9 cellular contexts compared by ENCODE assay signal in genomic region chr3:149273096-149273751, GRCh38. TPM values are rescaled to one million over a fixed set of nuclear protein-coding genes. Genes with fewer than 3 reads are reported as not detected.
DNase-seq lines count a peak whose midpoint lies in the region; ATAC-seq, FAIRE-seq and TF ChIP-seq lines count a peak whose summit lies in the region.
"Had no signal": no experiment of that assay in that cellular context is flagged by ENCODE, and none has a peak within 500 bp of the region (broad histone marks: within the 10 kb centered on the region; RNA-seq: fewer than 3 reads in every experiment).

No MANE protein-coding gene starts in this region.

- TF ChIP-seq CTCF in K562 (IDR thresholded peaks at IDR 0.05 in 2 of 3, conservative IDR thresholded peaks at IDR 0.05 in 1 of 3; ENCODE audit: insufficient read depth in 2 of 3, low read depth in 1 of 3, low read length in 3 of 3) = peak; percentile 94 to 100 (median 99)

- H3K4me3 Mint-ChIP-seq in activated naive CD8-positive, alpha-beta T cell treated with anti-CD3 and anti-CD28 coated beads, Interleukin-2, amount 10 ng/mL, durations not matched to agents 7 days and 5 days = no peak overlapping the region
- no peak overlapping the region for H3K4me3 Mint-ChIP-seq in activated naive CD8-positive, alpha-beta T cell treated with anti-CD3 and anti-CD28 coated beads for 36 hours

- no peaks in the 10 kb centered on the region for H3K79me2 ChIP-seq in K562 (ENCODE audit: control insufficient read depth, insufficient read depth, low read length)

- ATAC-seq in activated naive CD8-positive, alpha-beta T cell treated with anti-CD3 and anti-CD28 coated beads, Interleukin-2, amount 10 ng/mL, durations not matched to agents 7 days and 5 days (ENCODE audit: low read depth) = peak; percentile 60
- ATAC-seq in GM21737 (IDR thresholded peaks at IDR 0.05; ENCODE audit: unreplicated experiment) (peak; percentile 72), K562 (peak; percentile 89)

- H3K27ac ChIP-seq in K562 (ENCODE audit: extremely low read depth, low read depth, low read length) = no peak overlapping the region
- no peak overlapping the region for H3K27ac ChIP-seq in small intestine (ENCODE audit: low read depth in 1 of 2, low read length in 1 of 2)
- H3K27ac ChIP-seq: skin epidermis had no signal

- H3K4me2 ChIP-seq in K562 (ENCODE audit: insufficient read depth, low read length) = no peak overlapping the region

- 0 out of 2 replicates have a peak, but pooled peaks have one; percentile 19 for TF ChIP-seq EP300 in K562 (IDR thresholded peaks at IDR 0.05; ENCODE audit: low read length)

- H3K4me1 ChIP-seq in K562 (replicated peaks in 1 of 2; ENCODE audit: control insufficient read depth in 2 of 2, insufficient read depth in 2 of 2, low read length in 2 of 2) (no peaks in the 10 kb centered on the region), small intestine (ENCODE audit: control insufficient read depth in 2 of 2, insufficient read depth in 1 of 2, low read depth in 1 of 2, low read length in 1 of 2) (peaks cover 0 to 3% of the 10 kb centered on the region in 2 donors)

- no peaks in the 10 kb centered on the region for H3K9me1 ChIP-seq in K562 (ENCODE audit: control insufficient read depth, insufficient read depth, low read length)

- H3K27me3 ChIP-seq in K562 (ENCODE audit: control insufficient read depth in 2 of 2, insufficient read depth in 2 of 2, low read length in 2 of 2) (0 out of 5 replicates have a peak, but pooled peaks cover 2 to 4% of the 10 kb centered on the region in 2 experiments), small intestine (ENCODE audit: control insufficient read depth in 2 of 2, insufficient read depth in 2 of 2, low read length in 2 of 2) (no peaks in the 10 kb centered on the region)

- H4K20me1 ChIP-seq in K562 (replicated peaks; ENCODE audit: control insufficient read depth, insufficient read depth, low read length) = no peaks in the 10 kb centered on the region

- H3K36me3 ChIP-seq in K562 (ENCODE audit: control insufficient read depth, insufficient read depth, low read length) (no peaks in the 10 kb centered on the region), small intestine (ENCODE audit: control insufficient read depth in 2 of 2, insufficient read depth in 2 of 2, low read length in 2 of 2) (no peaks in the 10 kb centered on the region)

- H3K36me3 Mint-ChIP-seq in activated naive CD8-positive, alpha-beta T cell treated with anti-CD3 and anti-CD28 coated beads, Interleukin-2, amount 10 ng/mL, durations not matched to agents 7 days and 5 days = no peaks in the 10 kb centered on the region
- H3K36me3 Mint-ChIP-seq in activated naive CD8-positive, alpha-beta T cell treated with anti-CD3 and anti-CD28 coated beads for 36 hours = no peaks in the 10 kb centered on the region

- in situ Hi-C loops in K562 (cut with MboI) = loop anchor here (5.0 kb wide), 2 partner anchors 156 to 316 kb away; no protein-coding TSS in a partner anchor

- 4% methylated on average over 4 of the region's 4 CpGs for WGBS in K562 (ENCODE audit: insufficient coverage, low coverage, missing lambda C conversion rate)
- WGBS in small intestine, 3 donors = 31 to 44% (median 34%) methylated on average over 4 of the region's 4 CpGs

- CTCF ChIA-PET in K562 (lab: Yijun Ruan, JAX; ENCODE audit: low intra/inter-chr PET ratio) = interaction anchor here (0.6 to 6.7 kb wide), 15 partner anchors 11 to 413 kb away, joined by 3 to 210 read pairs (median 5); partner anchors contain the start of gene GYG1

- TF ChIP-seq POLR2A in K562 (conservative IDR thresholded peaks at IDR 0.05) = no peak

- peaks cover 7% of the 10 kb centered on the region for H3K27me3 Mint-ChIP-seq in activated naive CD8-positive, alpha-beta T cell treated with anti-CD3 and anti-CD28 coated beads, Interleukin-2, amount 10 ng/mL, durations not matched to agents 7 days and 5 days
- no peaks in the 10 kb centered on the region for H3K27me3 Mint-ChIP-seq in activated naive CD8-positive, alpha-beta T cell treated with anti-CD3 and anti-CD28 coated beads for 36 hours

- DNase-seq in activated naive CD8-positive, alpha-beta T cell treated with anti-CD3 and anti-CD28 coated beads, Interleukin-2, amount 10 ng/mL, durations not matched to agents 7 days and 5 days = no peak
- no peak for DNase-seq in activated naive CD8-positive, alpha-beta T cell treated with anti-CD3 and anti-CD28 coated beads for 36 hours
- DNase-seq in HuH-7 (ENCODE audit: low spot score) = peak; percentile 32
- DNase-seq in NCI-H82 treated with DMSO at 0.1 percent for 48 hours (lab: John Stamatoyannopoulos, UW; ENCODE audit: unreplicated experiment) = peak; percentile 80
- peak; percentile 50 to 78 (median 58) for DNase-seq in K562 (ENCODE audit: extremely low read depth in 1 of 4, low spot score in 3 of 4)
- DNase-seq in iPS DF 4.7 (ENCODE audit: extremely low read depth, low spot score) = peak; percentile 83
- peak; percentile 83 for DNase-seq in small intestine

- H3K4me1 Mint-ChIP-seq in activated naive CD8-positive, alpha-beta T cell treated with anti-CD3 and anti-CD28 coated beads, Interleukin-2, amount 10 ng/mL, durations not matched to agents 7 days and 5 days = peaks cover 11% of the 10 kb centered on the region
- H3K4me1 Mint-ChIP-seq in activated naive CD8-positive, alpha-beta T cell treated with anti-CD3 and anti-CD28 coated beads for 36 hours = peaks cover 13% of the 10 kb centered on the region

- peak; percentile 99 to 100 for TF ChIP-seq RAD21 in K562 (CRISPR knock-in tag; conservative IDR thresholded peaks at IDR 0.05 in 1 of 2, IDR thresholded peaks at IDR 0.05 in 1 of 2)

- FAIRE-seq in K562 (lab: Jason Lieb, UNC) (peak; percentile 99), small intestine (lab: Jason Lieb, UNC) (peak; percentile 23)

- POLR2A ChIA-PET in activated naive CD8-positive, alpha-beta T cell treated with anti-CD3 and anti-CD28 coated beads, Interleukin-2, amount 10 ng/mL, durations not matched to agents 7 days and 5 days (lab: Charles Lee) = interaction anchor here (0.6 to 1.0 kb wide), 3 partner anchors 49 to 153 kb away, joined by 3 to 4 read pairs (median 3); partner anchors contain the start of gene HPS3
- POLR2A ChIA-PET in K562 (lab: Yijun Ruan, JAX) = interaction anchor here (2.1 kb wide), 1 partner anchor 153 kb away, joined by 8 read pairs; no protein-coding TSS in a partner anchor

- no peaks in the 10 kb centered on the region for H3K9me3 Mint-ChIP-seq in activated naive CD8-positive, alpha-beta T cell treated with anti-CD3 and anti-CD28 coated beads, Interleukin-2, amount 10 ng/mL, durations not matched to agents 7 days and 5 days
- no peaks in the 10 kb centered on the region for H3K9me3 Mint-ChIP-seq in activated naive CD8-positive, alpha-beta T cell treated with anti-CD3 and anti-CD28 coated beads for 36 hours

- no TSS peak for BruUV-seq in K562 (replicated peaks; lab: Mats Ljungman, UMichigan)

- H2AFZ ChIP-seq in K562 (ENCODE audit: low read depth, low read length) = 0 out of 2 replicates have a peak overlapping the region, but pooled peaks have one; percentile 40

- H3K27ac Mint-ChIP-seq in activated naive CD8-positive, alpha-beta T cell treated with anti-CD3 and anti-CD28 coated beads, Interleukin-2, amount 10 ng/mL, durations not matched to agents 7 days and 5 days = no peak overlapping the region
- H3K27ac Mint-ChIP-seq in activated naive CD8-positive, alpha-beta T cell treated with anti-CD3 and anti-CD28 coated beads for 36 hours = no peak overlapping the region

- intact Hi-C loops in K562 (cut with micrococcal nuclease) = loop anchor here (1.0 to 5.0 kb wide), 3 partner anchors 153 to 411 kb away; no protein-coding TSS in a partner anchor

- H3K9me3 ChIP-seq in K562 (replicated peaks; ENCODE audit: control insufficient read depth, insufficient read depth, low read depth, low read length) (no peaks in the 10 kb centered on the region), small intestine (ENCODE audit: control insufficient read depth, low read depth) (no peaks in the 10 kb centered on the region)

- H3K9ac ChIP-seq in K562 (ENCODE audit: insufficient read depth in 1 of 2, low read depth in 2 of 2, low read length in 2 of 2) = no peak overlapping the region

- H3K4me3 ChIP-seq in K562 (no peak overlapping the region), small intestine (ENCODE audit: low read depth in 1 of 2, low read length in 2 of 2) (no peak overlapping the region)
- H3K4me3 ChIP-seq: skin epidermis had no signal

TF ChIP-seq in K562, 482 proteins besides CTCF, POLR2A, EP300 and RAD21 (continues in another document):
- peak; percentile 20; the same call in 1 of the 2 replicates for TF ChIP-seq TEAD4 (IDR thresholded peaks at IDR 0.05; ENCODE audit: low read length)
- TF ChIP-seq TEAD4 (CRISPR knock-in tag; IDR thresholded peaks at IDR 0.05; ENCODE audit: borderline replicate concordance) = no peak
- TF ChIP-seq JUND (IDR thresholded peaks at IDR 0.05; ENCODE audit: borderline replicate concordance, low read depth, low read length) = peak; percentile 40; the same call in 1 of the 2 replicates
- no peak; the same call in 2 of the 3 replicates for TF ChIP-seq JUND (tag; IDR thresholded peaks at IDR 0.05; ENCODE audit: borderline replicate concordance, low read depth, low read length)
- peak; percentile 63; the same call in 1 of the 2 replicates for TF ChIP-seq ZNF384 (IDR thresholded peaks at IDR 0.05; ENCODE audit: low read depth, low read length)

RNA-seq across cellular contexts. Expression of gene CP, which starts 51.6 kb away (rescaled TPM):
- not detected for total RNA-seq in activated naive CD8-positive, alpha-beta T cell treated with anti-CD3 and anti-CD28 coated beads, Interleukin-2, amount 10 ng/mL, durations not matched to agents 7 days and 5 days
- not detected for total RNA-seq in activated naive CD8-positive, alpha-beta T cell treated with anti-CD3 and anti-CD28 coated beads for 36 hours
- not detected in 2 replicates for total RNA-seq in K562 (2011; cell fraction: chromatin; rRNA removed; ENCODE audit: low replicate concordance)
- not detected in 2 replicates for total RNA-seq in K562 (2011; cell fraction: nucleolus; rRNA removed)
- not detected in 2 replicates for total RNA-seq in K562 (2011; cell fraction: nucleoplasm; rRNA removed)
- not detected in 2 replicates for total RNA-seq in K562 (2014; rRNA removed)
- not detected in 2 replicates for total RNA-seq in K562 (2014; rRNA removed; fragmentation: Illumina TruSeq; extraction: Trizol)
- not detected in 2 replicates for total RNA-seq in K562 (2015; rRNA removed; fragmentation: Illumina TruSeq; extraction: Trizol)
- total RNA-seq in K562 (2021) = 0.49 and 0.75 TPM in 2 replicates
- not detected in 2 replicates for polyA plus RNA-seq in K562 (2011; rRNA removed)
- polyA plus RNA-seq in K562 (2011; cell fraction: cytosol; rRNA removed) = not detected in 2 replicates
- not detected in 2 replicates for polyA plus RNA-seq in K562 (2011; cell fraction: nucleus; rRNA removed)
- not detected in 2 replicates for polyA plus RNA-seq in K562 (2012)
- polyA plus RNA-seq in K562 (2014; fragmentation: Illumina TruSeq; extraction: Trizol) = not detected in 2 replicates
- polyA plus RNA-seq in K562 (2014; fragmentation: Nextera tagmentation; extraction: Ambion mirVana) = not detected
- polyA plus RNA-seq in K562 (2014; rRNA removed) = 0.30 TPM in 1 of 2 replicates, not detected in the other
- 0.11 TPM in 1 of 2 replicates, not detected in the other for polyA minus RNA-seq in K562 (2011; rRNA and poly(A)+ RNA removed)
- polyA minus RNA-seq in K562 (2011; cell fraction: cytosol; rRNA and poly(A)+ RNA removed) = 4.3 TPM in 1 of 2 replicates, not detected in the other
- polyA minus RNA-seq in K562 (2011; cell fraction: nucleus; rRNA and poly(A)+ RNA removed) = not detected in 2 replicates
- polyA plus RNA-seq in small intestine = 10 to 100 TPM in 1 of 3 donors, 1 to 10 TPM in 2; 1.8 to 15.6 (median 3.8) TPM

Comparison
In these comparisons a context has a peak if more than half of its experiments do, and no peak if none do; other contexts are left out.
1. DNase-seq: peak in HuH-7 (single experiment), NCI-H82 treated with DMSO at 0.1 percent for 48 hours (single experiment), K562 (4 of 4), iPS DF 4.7 (single experiment) and small intestine (single experiment); none in activated naive CD8-positive, alpha-beta T cell treated with anti-CD3 and anti-CD28 coated beads, Interleukin-2, amount 10 ng/mL, durations not matched to agents 7 days and 5 days (single experiment) and activated naive CD8-positive, alpha-beta T cell treated with anti-CD3 and anti-CD28 coated beads for 36 hours (single experiment).
2. Peak in every context shown above with its lines, with median percentiles within 50 percentile points of each other: ATAC-seq.